Comparison of ENCODE assay signal across 36 cellular contexts in the genomic region with DNA sequence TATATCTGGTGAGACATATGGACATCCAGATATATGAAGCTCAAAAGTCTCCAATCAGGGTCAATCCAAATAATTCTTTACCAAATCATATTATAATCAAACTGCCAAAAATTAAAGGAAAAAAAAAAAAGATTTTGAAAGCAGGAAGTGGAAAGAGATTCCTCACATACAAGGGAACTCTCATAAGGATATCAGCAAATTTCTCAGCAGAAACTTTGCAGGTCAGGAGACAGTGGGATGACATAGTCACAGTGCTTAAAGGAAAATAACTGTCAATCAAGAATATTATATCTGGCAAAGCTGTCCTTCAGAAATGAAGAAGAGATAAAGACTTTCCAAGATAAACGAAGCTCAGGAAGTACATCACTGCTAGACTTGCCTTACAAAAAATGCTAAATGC.
"Had no signal": no experiment of that assay in that cellular context is flagged by ENCODE, and none has a peak within 500 bp of the region (broad histone marks: within the 10 kb centered on the region; RNA-seq: fewer than 3 reads in every experiment).

No MANE protein-coding gene starts in this region.

- H3K27me3 ChIP-seq: MG63 had no signal

- H3K4me3 ChIP-seq: MG63 had no signal

- H3K36me3 ChIP-seq: MG63 had no signal

- DNase-seq: Karpas-422, Kasumi-1, MG63, MM.1S, MV-4-11, NCI-H1048, NCI-H1092, NCI-H1092 treated with DMSO at 0.1 percent for 48 hours, NCI-H1105, NCI-H1105 treated with DMSO at 0.1 percent for 48 hours, NCI-H1417, NCI-H1417 treated with DMSO at 0.1 percent for 48 hours, NCI-H1436, NCI-H1436 treated with DMSO at 0.1 percent for 48 hours, NCI-H146, NCI-H1694, NCI-H1694 treated with DMSO at 0.1 percent for 48 hours, NCI-H187, NCI-H187 treated with DMSO at 0.1 percent for 48 hours, NCI-H1930, NCI-H2029, NCI-H2029 treated with DMSO at 0.1 percent for 48 hours, NCI-H2081, NCI-H2081 treated with DMSO at 0.1 percent for 48 hours, NCI-H2107, NCI-H2171, NCI-H2171 treated with DMSO at 0.1 percent for 48 hours, NCI-H2227 treated with DMSO at 0.1 percent for 48 hours, NCI-H345, NCI-H446, NCI-H446 treated with DMSO at 0.1 percent for 48 hours, NCI-H510A, NCI-H510A treated with DMSO at 0.1 percent for 48 hours, NCI-H524, NCI-H524 treated with DMSO at 0.1 percent for 48 hours, NCI-H526 had no signal

- H3K9me3 ChIP-seq: MG63 had no signal
